Comparison of ENCODE assay signal across 18 cellular contexts in the genomic region with DNA sequence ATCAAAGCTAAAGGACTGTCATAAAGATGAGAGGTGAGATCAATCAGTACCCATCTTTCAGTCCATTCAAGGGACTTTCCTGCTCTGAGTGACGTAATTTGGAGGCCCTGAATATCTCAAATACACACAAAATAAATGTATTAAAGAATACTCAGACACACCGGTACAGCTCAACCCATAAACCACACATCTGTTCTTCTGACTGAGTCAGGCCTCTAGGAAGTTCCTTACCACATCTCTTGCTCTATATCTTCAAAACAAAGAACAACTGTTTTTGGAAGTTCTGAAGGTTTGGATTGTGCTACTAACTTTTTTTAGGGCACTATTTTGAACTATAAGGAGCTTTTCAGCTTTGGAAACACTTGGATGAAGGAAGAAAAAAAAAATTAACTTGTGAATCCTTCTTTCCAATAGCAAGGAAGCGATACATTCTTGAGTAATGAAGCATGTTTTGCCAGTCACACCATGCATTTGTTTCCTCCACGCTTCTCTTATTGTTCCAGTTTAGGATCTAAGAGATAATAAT.
A peak's percentile ranks its signal among the peaks of the same experiment; 100 is the strongest.
DNase-seq lines count a peak whose midpoint lies in the region; ATAC-seq and TF ChIP-seq lines count a peak whose summit lies in the region.
"Had no signal": no experiment of that assay in that cellular context is flagged by ENCODE, and none has a peak within 500 bp of the region (broad histone marks: within the 10 kb centered on the region; RNA-seq: fewer than 3 reads in every experiment).

No MANE protein-coding gene starts in this region.

- no peaks in the 10 kb centered on the region for H3K36me3 ChIP-seq in mesenchymal stem cell (ENCODE audit: control insufficient read depth in 1 of 2, insufficient read depth in 2 of 2, low read depth in 1 of 2, low read length in 2 of 2)
- no peaks in the 10 kb centered on the region for H3K36me3 ChIP-seq in body of pancreas (replicated peaks in 1 of 2; ENCODE audit: insufficient read depth in 1 of 2, low read depth in 2 of 2)
- H3K36me3 ChIP-seq in lower lobe of right lung = no peaks in the 10 kb centered on the region
- H3K36me3 ChIP-seq: BE2C had no signal

- 50% methylated on average over 1 of the region's 4 CpGs for WGBS in mesenchymal stem cell
- WGBS in body of pancreas, 2 donors = 75 to 87% methylated on average over 4 of the region's 4 CpGs

- no peak for TF ChIP-seq POLR2A in body of pancreas (IDR thresholded peaks at IDR 0.05)

- H3K27ac Mint-ChIP-seq in Calu3 (ENCODE audit: unreplicated experiment) = peak overlapping the region; percentile 52
- H3K27ac Mint-ChIP-seq: activated CD4-positive, alpha-beta T cell treated with anti-CD3 and anti-CD28 coated beads for 36 hours; T-helper 1 cell treated with Interleukin-12 subunit alpha and Interleukin-12 subunit beta and Interleukin-4 antibody, amounts not matched to agents 30 μg/mL and 1 μg/mL, for 36 hours; type B pancreatic cell had no signal

- H3K27me3 Mint-ChIP-seq in Calu3 (ENCODE audit: unreplicated experiment) = no peaks in the 10 kb centered on the region
- H3K27me3 Mint-ChIP-seq: activated CD4-positive, alpha-beta T cell treated with anti-CD3 and anti-CD28 coated beads for 36 hours; type B pancreatic cell had no signal

- H3K4me1 Mint-ChIP-seq in Calu3 (ENCODE audit: low read depth, unreplicated experiment) = peaks cover 11% of the 10 kb centered on the region
- H3K4me1 Mint-ChIP-seq: activated CD4-positive, alpha-beta T cell treated with anti-CD3 and anti-CD28 coated beads for 36 hours had no signal

- ATAC-seq in HG02610 (IDR thresholded peaks at IDR 0.05; ENCODE audit: unreplicated experiment) (no peak), body of pancreas (no peak), lower lobe of right lung (no peak)
- ATAC-seq: activated CD4-positive, alpha-beta T cell treated with anti-CD3 and anti-CD28 coated beads for 36 hours had no signal

- H3K27me3 ChIP-seq in mesenchymal stem cell (ENCODE audit: control insufficient read depth in 1 of 2, insufficient read depth in 1 of 2, low read length in 2 of 2) = no peaks in the 10 kb centered on the region
- H3K27me3 ChIP-seq in body of pancreas = no peaks in the 10 kb centered on the region
- H3K27me3 ChIP-seq in lower lobe of right lung (ENCODE audit: low read depth) = no peaks in the 10 kb centered on the region
- H3K27me3 ChIP-seq: BE2C had no signal

- H2AFZ ChIP-seq in mesenchymal stem cell (ENCODE audit: low read depth, low read length) = no peak overlapping the region
- H2AFZ ChIP-seq: parathyroid adenoma had no signal

- no peak overlapping the region for H3K4me3 ChIP-seq in cardiac fibroblast (replicated peaks in 1 of 2; ENCODE audit: low read depth in 2 of 2, low read length in 2 of 2)
- no peak overlapping the region for H3K4me3 ChIP-seq in mesenchymal stem cell (ENCODE audit: insufficient read depth in 1 of 2, low read depth in 1 of 2, low read length in 2 of 2)
- H3K4me3 ChIP-seq in body of pancreas = no peak overlapping the region
- H3K4me3 ChIP-seq in lower lobe of right lung = no peak overlapping the region

- no peak overlapping the region for H4K8ac ChIP-seq in mesenchymal stem cell (ENCODE audit: low read length)

- no peak overlapping the region for H2BK120ac ChIP-seq in mesenchymal stem cell (ENCODE audit: low read depth, low read length)

- no peaks in the 10 kb centered on the region for H3K4me1 ChIP-seq in mesenchymal stem cell (ENCODE audit: control insufficient read depth, insufficient read depth, low read depth, low read length)
- no peaks in the 10 kb centered on the region for H3K4me1 ChIP-seq in body of pancreas
- H3K4me1 ChIP-seq in lower lobe of right lung = no peaks in the 10 kb centered on the region
- H3K4me1 ChIP-seq: BE2C, parathyroid adenoma had no signal

- CTCF ChIA-PET in Calu3 (lab: Charles Lee) = no interaction called here

- H4K91ac ChIP-seq in mesenchymal stem cell (ENCODE audit: low read length) = no peak overlapping the region

- no peak overlapping the region for H3K18ac ChIP-seq in mesenchymal stem cell (ENCODE audit: low read depth in 1 of 2, low read length in 2 of 2)

- no peak overlapping the region for H3K4ac ChIP-seq in mesenchymal stem cell (ENCODE audit: low read depth in 1 of 2, low read length in 2 of 2)

- H3K14ac ChIP-seq in mesenchymal stem cell (ENCODE audit: low read length in 2 of 2) = no peak overlapping the region

- DNase-seq in Calu3 = no peak
- peak; percentile 66 for DNase-seq in M059J (ENCODE audit: low read depth)
- DNase-seq in cardiac fibroblast (ENCODE audit: low read depth in 2 of 2) = peak; percentile 11 to 91
- peak; percentile 34 for DNase-seq in mesenchymal stem cell
- DNase-seq in body of pancreas = no peak
- DNase-seq in lower lobe of right lung = no peak
- DNase-seq in NCI-H1436 (lab: John Stamatoyannopoulos, UW) = no peak
- DNase-seq: activated CD4-positive, alpha-beta T cell treated with anti-CD3 and anti-CD28 coated beads for 36 hours; activated T-cell treated with anti-CD3 and anti-CD28 coated beads, Interleukin-2, amount 50 U/mL, for 48 hours; amniotic stem cell; BE2C; DND-41; GOT3; NCI-H345 had no signal

- H3K4me2 ChIP-seq in mesenchymal stem cell (ENCODE audit: low read length, poor library complexity, severe bottlenecking) = no peak overlapping the region

- no peak overlapping the region for H2BK12ac ChIP-seq in mesenchymal stem cell (ENCODE audit: low read length in 2 of 2)

- no peak overlapping the region for H3K23ac ChIP-seq in mesenchymal stem cell (ENCODE audit: low read length in 2 of 2)

- H2BK5ac ChIP-seq in mesenchymal stem cell (ENCODE audit: low read depth, low read length, poor library complexity, severe bottlenecking) = no peak overlapping the region

- H2BK15ac ChIP-seq in mesenchymal stem cell (ENCODE audit: low read depth, poor library complexity, severe bottlenecking) = no peak overlapping the region

- H3K36me3 Mint-ChIP-seq in Calu3 (ENCODE audit: insufficient read depth, unreplicated experiment) = no peaks in the 10 kb centered on the region
- H3K36me3 Mint-ChIP-seq: type B pancreatic cell had no signal

- intact Hi-C loops in Calu3 (cut with micrococcal nuclease; ENCODE audit: unreplicated experiment) = no loop called here
- intact Hi-C loops in body of pancreas (cut with DNase I) = no loop called here
- intact Hi-C loops in lower lobe of right lung (cut with DNase I) = no loop called here

- H3K4me3 Mint-ChIP-seq in Calu3 (ENCODE audit: low read depth, unreplicated experiment) = no peak overlapping the region
- H3K4me3 Mint-ChIP-seq: activated CD4-positive, alpha-beta T cell treated with anti-CD3 and anti-CD28 coated beads for 36 hours; T-helper 1 cell treated with Interleukin-12 subunit alpha and Interleukin-12 subunit beta and Interleukin-4 antibody, amounts not matched to agents 30 μg/mL and 1 μg/mL, for 36 hours; type B pancreatic cell had no signal

- H3K9me3 ChIP-seq in mesenchymal stem cell (ENCODE audit: control insufficient read depth, low read length) = no peaks in the 10 kb centered on the region
- H3K9me3 ChIP-seq in body of pancreas = no peaks in the 10 kb centered on the region
- no peaks in the 10 kb centered on the region for H3K9me3 ChIP-seq in lower lobe of right lung
- H3K9me3 ChIP-seq: BE2C had no signal

- no TSS peak for BruUV-seq in Calu3 (replicated peaks; lab: Mats Ljungman, UMichigan)

- TF ChIP-seq CTCF in Calu3 (IDR thresholded peaks at IDR 0.05; ENCODE audit: unreplicated experiment) = no peak
- TF ChIP-seq CTCF in cardiac fibroblast (IDR thresholded peaks at IDR 0.05; ENCODE audit: low read depth, low read length) = no peak
- no peak for TF ChIP-seq CTCF in body of pancreas (IDR thresholded peaks at IDR 0.05)
- TF ChIP-seq CTCF in lower lobe of right lung (IDR thresholded peaks at IDR 0.05) = no peak

- H3K79me1 ChIP-seq in mesenchymal stem cell (replicated peaks; ENCODE audit: low read length, poor library complexity, severe bottlenecking) = no peaks in the 10 kb centered on the region

- peak overlapping the region; percentile 86 for H3K27ac ChIP-seq in mesenchymal stem cell (ENCODE audit: low read length, poor library complexity, severe bottlenecking)
- no peak overlapping the region for H3K27ac ChIP-seq in body of pancreas
- H3K27ac ChIP-seq in lower lobe of right lung = no peak overlapping the region
- H3K27ac ChIP-seq: parathyroid adenoma had no signal

- no peak overlapping the region for H2AK5ac ChIP-seq in mesenchymal stem cell (ENCODE audit: low read length, severe bottlenecking)

- no peak overlapping the region for H3K9ac ChIP-seq in mesenchymal stem cell (ENCODE audit: low read length)
- H3K9ac ChIP-seq: parathyroid adenoma had no signal

- peaks cover 3% of the 10 kb centered on the region for H3K9me3 Mint-ChIP-seq in Calu3 (ENCODE audit: low read depth, unreplicated experiment)
- H3K9me3 Mint-ChIP-seq: T-helper 1 cell treated with Interleukin-12 subunit alpha and Interleukin-12 subunit beta and Interleukin-4 antibody, amounts not matched to agents 30 μg/mL and 1 μg/mL, for 36 hours; type B pancreatic cell had no signal

Comparison
In these comparisons a context has a peak if more than half of its experiments do, and no peak if none do; other contexts are left out.
1. DNase-seq: peak in M059J (single experiment), cardiac fibroblast (2 of 2) and mesenchymal stem cell (single experiment); none in Calu3 (single experiment), body of pancreas (0 of 4), lower lobe of right lung (single experiment) and NCI-H1436 (single experiment).